Comparison of ENCODE assay signal across 8 cellular contexts in genomic region chr10:132397036-132397541, GRCh38. TPM values are rescaled to one million over a fixed set of nuclear protein-coding genes. Genes with fewer than 3 reads are reported as not detected.
DNase-seq lines count a peak whose midpoint lies in the region; ATAC-seq and TF ChIP-seq lines count a peak whose summit lies in the region.

Gene PWWP2B (plus strand): TSS chr10:132397200. CDS start chr10:132397227, 27 bp downstream.

- no peaks in the 10 kb centered on the region for H3K27me3 ChIP-seq in CD4-positive, alpha-beta memory T cell (ENCODE audit: insufficient read depth, low read length)
- H3K27me3 ChIP-seq in neutrophil (peaks cover 20% of the 10 kb centered on the region), aorta (ENCODE audit: control insufficient read depth in 1 of 2, insufficient read depth in 2 of 2, low read length in 1 of 2) (no peaks in the 10 kb centered on the region)

- H3K4me1 ChIP-seq in CD4-positive, alpha-beta memory T cell (ENCODE audit: insufficient read depth, low read length), result peaks cover 26% of the 10 kb centered on the region
- peaks cover 42 to 65% of the 10 kb centered on the region in 2 experiments for H3K4me1 ChIP-seq in neutrophil (ENCODE audit: control insufficient read depth in 1 of 2, insufficient read depth in 1 of 2, low read depth in 1 of 2, low read length in 1 of 2)
- no peaks in the 10 kb centered on the region for H3K4me1 ChIP-seq in aorta (ENCODE audit: control insufficient read depth in 1 of 2, insufficient read depth in 2 of 2, low read length in 2 of 2)

- peak; percentile 54 to 77 (median 65) for DNase-seq in CD4-positive, alpha-beta memory T cell
- DNase-seq in NCI-H1930 (lab: John Stamatoyannopoulos, UW) (peak; percentile 9 to 26), foreskin fibroblast (peak in 1 of 2 donors; percentile 76), aorta (peak; percentile 76 to 88), Kasumi-1 (lab: John Stamatoyannopoulos, UW) (no peak)
- DNase-seq in activated T-helper 2 cell treated with anti-CD3 and anti-CD28 coated beads, Interferon-gamma antibody, Interleukin-2, Interleukin-4, amounts not matched to agents 10 μg/mL and 5 μg/mL and 100 μg/mL, durations not matched to agents 14 hours and 24 hours and 36 hours (ENCODE audit: low spot score), result peak; percentile 57

- H3K9me3 ChIP-seq in CD4-positive, alpha-beta memory T cell (ENCODE audit: control insufficient read depth in 1 of 2, low read length in 2 of 2), result no peaks in the 10 kb centered on the region
- no peaks in the 10 kb centered on the region for H3K9me3 ChIP-seq in neutrophil
- H3K9me3 ChIP-seq in aorta (ENCODE audit: control insufficient read depth, low read length), result no peaks in the 10 kb centered on the region

- intact Hi-C loops in CD4-positive, alpha-beta memory T cell (cut with micrococcal nuclease), result loop anchor here (1.0 kb wide), 1 partner anchor 140 kb away; the partner anchor contains the start of gene INPP5A
- intact Hi-C loops in activated T-helper 2 cell treated with anti-CD3 and anti-CD28 coated beads, Interferon-gamma antibody, Interleukin-2, Interleukin-4, amounts not matched to agents 10 μg/mL and 5 μg/mL and 100 μg/mL, durations not matched to agents 14 hours and 24 hours and 36 hours (cut with micrococcal nuclease), result no loop called here
- intact Hi-C loops in aorta (cut with DNase I), result loop anchor here (10.0 kb wide), 1 partner anchor 238 kb away; no protein-coding TSS in a partner anchor

- peak within 1 kb of the TSS; percentile 28 to 69 for H3K4me3 ChIP-seq in CD4-positive, alpha-beta memory T cell (ENCODE audit: low read length in 2 of 2)
- H3K4me3 ChIP-seq in foreskin fibroblast (ENCODE audit: low read depth in 1 of 2, low read length in 2 of 2) (peak within 1 kb of the TSS; percentile 50 to 77), neutrophil (ENCODE audit: low read depth in 1 of 2, low read length in 1 of 2) (peak within 1 kb of the TSS; percentile 61 to 69), aorta (ENCODE audit: low read length in 2 of 2) (peak within 1 kb of the TSS; percentile 59 to 76)

- H3K27me3 Mint-ChIP-seq in CD4-positive, alpha-beta memory T cell, result no peaks in the 10 kb centered on the region
- peaks cover 7% of the 10 kb centered on the region for H3K27me3 Mint-ChIP-seq in activated T-helper 2 cell treated with anti-CD3 and anti-CD28 coated beads, Interferon-gamma antibody, Interleukin-2, Interleukin-4, amounts not matched to agents 10 μg/mL and 5 μg/mL and 100 μg/mL, durations not matched to agents 14 hours and 24 hours and 36 hours (ENCODE audit: low read depth)

- POLR2A ChIA-PET in CD4-positive, alpha-beta memory T cell (lab: Charles Lee; ENCODE audit: partially characterized antibody), result interaction anchor here (0.6 to 2.8 kb wide), 6 partner anchors 9 to 167 kb away, joined by 3 to 41 read pairs (median 4); no protein-coding TSS in a partner anchor

- ATAC-seq in GM21619 (IDR thresholded peaks at IDR 0.05; ENCODE audit: unreplicated experiment) (peak; percentile 45), aorta (ENCODE audit: low FRiP score) (no peak)

- CTCF ChIA-PET in CD4-positive, alpha-beta memory T cell (lab: Charles Lee; ENCODE audit: partially characterized antibody), result interaction anchor here (0.6 to 1.4 kb wide), 4 partner anchors 46 to 55 kb away, joined by 3 to 6 read pairs (median 3); no protein-coding TSS in a partner anchor

- H3K27ac ChIP-seq in CD4-positive, alpha-beta memory T cell (ENCODE audit: low read depth, low read length), result peak within 1 kb of the TSS; percentile 62
- peak within 1 kb of the TSS; percentile 72 for H3K27ac ChIP-seq in neutrophil
- peak within 1 kb of the TSS in 1 of 2 donors; percentile 28 for H3K27ac ChIP-seq in aorta (ENCODE audit: low read depth in 1 of 2, low read length in 2 of 2)

- peak within 1 kb of the TSS; percentile 89 to 94 (median 91) for H3K4me3 Mint-ChIP-seq in CD4-positive, alpha-beta memory T cell
- H3K4me3 Mint-ChIP-seq in activated T-helper 2 cell treated with anti-CD3 and anti-CD28 coated beads, Interferon-gamma antibody, Interleukin-2, Interleukin-4, amounts not matched to agents 10 μg/mL and 5 μg/mL and 100 μg/mL, durations not matched to agents 14 hours and 24 hours and 36 hours (ENCODE audit: low read depth), result peak within 1 kb of the TSS; percentile 79

- no peaks in the 10 kb centered on the region for H3K36me3 ChIP-seq in CD4-positive, alpha-beta memory T cell (ENCODE audit: insufficient read depth, low read length)
- H3K36me3 ChIP-seq in neutrophil (no peaks in the 10 kb centered on the region), aorta (ENCODE audit: control insufficient read depth in 1 of 2, insufficient read depth in 2 of 2, low read length in 1 of 2) (no peaks in the 10 kb centered on the region)

- H3K36me3 Mint-ChIP-seq in CD4-positive, alpha-beta memory T cell, result peaks cover 0 to 2% of the 10 kb centered on the region in 2 donors
- no peaks in the 10 kb centered on the region for H3K36me3 Mint-ChIP-seq in activated T-helper 2 cell treated with anti-CD3 and anti-CD28 coated beads, Interferon-gamma antibody, Interleukin-2, Interleukin-4, amounts not matched to agents 10 μg/mL and 5 μg/mL and 100 μg/mL, durations not matched to agents 14 hours and 24 hours and 36 hours (ENCODE audit: low read depth)

- H3K27ac Mint-ChIP-seq in CD4-positive, alpha-beta memory T cell, result peak within 1 kb of the TSS; percentile 76 to 96 (median 90)
- peak within 1 kb of the TSS; percentile 82 for H3K27ac Mint-ChIP-seq in activated T-helper 2 cell treated with anti-CD3 and anti-CD28 coated beads, Interferon-gamma antibody, Interleukin-2, Interleukin-4, amounts not matched to agents 10 μg/mL and 5 μg/mL and 100 μg/mL, durations not matched to agents 14 hours and 24 hours and 36 hours

- H3K4me1 Mint-ChIP-seq in CD4-positive, alpha-beta memory T cell, result peaks cover 7 to 30% (median 17%) of the 10 kb centered on the region in 4 donors
- H3K4me1 Mint-ChIP-seq in activated T-helper 2 cell treated with anti-CD3 and anti-CD28 coated beads, Interferon-gamma antibody, Interleukin-2, Interleukin-4, amounts not matched to agents 10 μg/mL and 5 μg/mL and 100 μg/mL, durations not matched to agents 14 hours and 24 hours and 36 hours (ENCODE audit: low read depth), result peaks cover 6% of the 10 kb centered on the region

- TF ChIP-seq CTCF in foreskin fibroblast (IDR thresholded peaks at IDR 0.05; ENCODE audit: low read depth, low read length), result no peak
- TF ChIP-seq CTCF in neutrophil (IDR thresholded peaks at IDR 0.05), result no peak

- WGBS in aorta, 2 donors, result 1% methylated on average over 32 to 86 of the region's 86 CpGs

- H3K9me3 Mint-ChIP-seq in CD4-positive, alpha-beta memory T cell, result peaks cover 0 to 5% (median 0%) of the 10 kb centered on the region in 8 donors
- peaks cover 3% of the 10 kb centered on the region for H3K9me3 Mint-ChIP-seq in activated T-helper 2 cell treated with anti-CD3 and anti-CD28 coated beads, Interferon-gamma antibody, Interleukin-2, Interleukin-4, amounts not matched to agents 10 μg/mL and 5 μg/mL and 100 μg/mL, durations not matched to agents 14 hours and 24 hours and 36 hours

RNA-seq across cellular contexts. Expression of gene PWWP2B, which starts in this region (rescaled TPM):
- total RNA-seq in CD4-positive, alpha-beta memory T cell, result 1 to 10 TPM; 9.4 to 9.9 TPM
- polyA plus RNA-seq in CD4-positive, alpha-beta memory T cell, result 1 to 10 TPM in 1 of 2 donors, under 1 TPM in 1; 0.92 to 3.2 TPM
- 3.8 TPM in 2 replicates for total RNA-seq in activated T-helper 2 cell treated with anti-CD3 and anti-CD28 coated beads, Interferon-gamma antibody, Interleukin-2, Interleukin-4, amounts not matched to agents 10 μg/mL and 5 μg/mL and 100 μg/mL, durations not matched to agents 14 hours and 24 hours and 36 hours
- total RNA-seq in aorta, result 1 to 10 TPM; 6.8 to 8.7 TPM
- 1 to 10 TPM; 2.0 to 3.6 TPM for polyA plus RNA-seq in aorta

Comparison
In these comparisons a context has a peak if more than half of its experiments do, and no peak if none do; other contexts are left out.
1. DNase-seq: peak in CD4-positive, alpha-beta memory T cell (5 of 5), NCI-H1930 (2 of 2), activated T-helper 2 cell treated with anti-CD3 and anti-CD28 coated beads, Interferon-gamma antibody, Interleukin-2, Interleukin-4, amounts not matched to agents 10 μg/mL and 5 μg/mL and 100 μg/mL, durations not matched to agents 14 hours and 24 hours and 36 hours (single experiment) and aorta (2 of 2); none in Kasumi-1 (0 of 2).
2. Peak in every context shown above with its lines, with median percentiles within 50 percentile points of each other: H3K4me3 ChIP-seq.